In genomic region chr11:119779195-119780071, GRCh38 we compare ENCODE assay signal across 22 cellular contexts.
"Had no signal": no experiment of that assay in that cellular context is flagged by ENCODE, and none has a peak within 500 bp of the region (broad histone marks: within the 10 kb centered on the region; RNA-seq: fewer than 3 reads in every experiment).

No MANE protein-coding gene starts in this region.

- H3K27ac ChIP-seq: prostate gland, skin epidermis, vagina, VCaP had no signal

- H3K27me3 ChIP-seq: vagina had no signal

- H3K9me3 ChIP-seq: prostate gland, vagina had no signal

- ATAC-seq: activated CD4-positive, CD25-positive, alpha-beta regulatory T cell treated with anti-CD3 and anti-CD28 coated beads, Interleukin-2, amount 50 U/mL, for 24 hours; activated T-cell treated with anti-CD3 and anti-CD28 coated beads, Interleukin-2, amount 50 U/mL, for 72 hours; natural killer cell; stimulated activated naive B cell treated with anti-CD40 and anti-IgM and Interleukin-4, amounts not matched to agents 10 μg/mL and 1 μg/mL and 100 μg/mL, for 72 hours; T-cell had no signal

- H3K36me3 ChIP-seq: prostate gland, vagina had no signal

- H3K4me3 ChIP-seq: prostate gland, skin epidermis, vagina had no signal

- DNase-seq: activated CD4-positive, alpha-beta memory T cell treated with anti-CD3 and anti-CD28 coated beads, Interleukin-2, amount 10 ng/mL, durations not matched to agents 7 days and 5 days; activated CD4-positive, alpha-beta T cell treated with anti-CD3 and anti-CD28 coated beads, Interleukin-2, amount 10 ng/mL, durations not matched to agents 24 days and 14 days; activated effector memory CD4-positive, alpha-beta T cell treated with anti-CD3 and anti-CD28 coated beads, Interleukin-2, amount 50 U/mL, for 16 hours; activated naive CD4-positive, alpha-beta T cell treated with anti-CD3 and anti-CD28 coated beads, Interleukin-2, amount 10 ng/mL, durations not matched to agents 7 days and 5 days; activated T-cell treated with anti-CD3 and anti-CD28 coated beads, Interleukin-2, amount 50 U/mL, for 72 hours; amygdala; dermis blood vessel endothelial cell; effector CD8-positive, alpha-beta T cell; erythroblast; foreskin fibroblast; immature natural killer cell; natural killer cell; stimulated activated CD4-positive, alpha-beta T cell treated with anti-CD3 and anti-CD28 coated beads, Interleukin-15, amount 100 ng/mL, for 24 hours; stimulated activated CD8-positive, alpha-beta memory T cell treated with anti-CD3 and anti-CD28 coated beads, Interleukin-4, amount 100 ng/mL, for 48 hours; stimulated activated naive B cell treated with anti-CD40 and anti-IgM and Interleukin-4, amounts not matched to agents 10 μg/mL and 1 μg/mL and 100 μg/mL, for 72 hours; T-cell; trophoblast cell had no signal

- H3K4me1 ChIP-seq: prostate gland, vagina had no signal
